1 cellular context compared by ENCODE assay signal in genomic region chr7:140035400-140036223, GRCh38.
A peak's percentile ranks its signal among the peaks of the same experiment; 100 is the strongest.
TF ChIP-seq lines count a peak whose summit lies in the region.

No MANE protein-coding gene starts in this region.

TF ChIP-seq in K562, 482 proteins besides CTCF, POLR2A, EP300 and RAD21 (continued from another document):
- TF ChIP-seq ZNF644 (tag; IDR thresholded peaks at IDR 0.05; ENCODE audit: low read depth) (no peak), PCBP2 (IDR thresholded peaks at IDR 0.05; ENCODE audit: low read depth, low read length, poor library complexity, severe bottlenecking) (peak; percentile 28), SMARCA5 (IDR thresholded peaks at IDR 0.05) (no peak), PHB2 (IDR thresholded peaks at IDR 0.05; ENCODE audit: low read depth) (no peak), ZNF121 (CRISPR knock-in tag; conservative IDR thresholded peaks at IDR 0.05) (no peak)
